2 cellular contexts compared by ENCODE assay signal in the genomic region with DNA sequence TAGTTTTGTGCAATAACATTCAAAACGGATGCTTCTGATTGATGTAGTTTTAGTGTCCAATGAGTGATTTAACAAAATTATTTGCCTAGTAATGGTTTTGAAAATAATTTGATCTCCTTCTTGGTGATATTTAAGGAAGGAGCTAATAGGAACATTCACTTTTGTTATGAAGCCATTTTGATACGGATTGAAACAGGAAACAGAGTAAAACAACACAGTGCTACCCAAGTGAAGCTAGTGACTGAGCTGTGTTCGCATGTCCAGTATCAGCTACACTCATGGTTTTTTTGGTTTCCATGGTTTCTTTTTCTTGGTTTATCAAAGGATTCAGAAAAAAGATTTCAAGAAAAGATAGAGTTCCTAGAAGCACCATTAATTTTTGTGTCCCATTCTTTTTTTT.
A peak's percentile ranks its signal among the peaks of the same experiment; 100 is the strongest.
TF ChIP-seq lines count a peak whose summit lies in the region.

No MANE protein-coding gene starts in this region.

TF ChIP-seq in liver, 16 proteins besides CTCF, POLR2A, EP300 and RAD21:
- TF ChIP-seq RXRA (IDR thresholded peaks at IDR 0.05) (no peak), SP1 (IDR thresholded peaks at IDR 0.05) (no peak), NR2F2 (IDR thresholded peaks at IDR 0.05) (no peak), YY1 (IDR thresholded peaks at IDR 0.05) (peak; percentile 44)
- TF ChIP-seq, protein P1, sequence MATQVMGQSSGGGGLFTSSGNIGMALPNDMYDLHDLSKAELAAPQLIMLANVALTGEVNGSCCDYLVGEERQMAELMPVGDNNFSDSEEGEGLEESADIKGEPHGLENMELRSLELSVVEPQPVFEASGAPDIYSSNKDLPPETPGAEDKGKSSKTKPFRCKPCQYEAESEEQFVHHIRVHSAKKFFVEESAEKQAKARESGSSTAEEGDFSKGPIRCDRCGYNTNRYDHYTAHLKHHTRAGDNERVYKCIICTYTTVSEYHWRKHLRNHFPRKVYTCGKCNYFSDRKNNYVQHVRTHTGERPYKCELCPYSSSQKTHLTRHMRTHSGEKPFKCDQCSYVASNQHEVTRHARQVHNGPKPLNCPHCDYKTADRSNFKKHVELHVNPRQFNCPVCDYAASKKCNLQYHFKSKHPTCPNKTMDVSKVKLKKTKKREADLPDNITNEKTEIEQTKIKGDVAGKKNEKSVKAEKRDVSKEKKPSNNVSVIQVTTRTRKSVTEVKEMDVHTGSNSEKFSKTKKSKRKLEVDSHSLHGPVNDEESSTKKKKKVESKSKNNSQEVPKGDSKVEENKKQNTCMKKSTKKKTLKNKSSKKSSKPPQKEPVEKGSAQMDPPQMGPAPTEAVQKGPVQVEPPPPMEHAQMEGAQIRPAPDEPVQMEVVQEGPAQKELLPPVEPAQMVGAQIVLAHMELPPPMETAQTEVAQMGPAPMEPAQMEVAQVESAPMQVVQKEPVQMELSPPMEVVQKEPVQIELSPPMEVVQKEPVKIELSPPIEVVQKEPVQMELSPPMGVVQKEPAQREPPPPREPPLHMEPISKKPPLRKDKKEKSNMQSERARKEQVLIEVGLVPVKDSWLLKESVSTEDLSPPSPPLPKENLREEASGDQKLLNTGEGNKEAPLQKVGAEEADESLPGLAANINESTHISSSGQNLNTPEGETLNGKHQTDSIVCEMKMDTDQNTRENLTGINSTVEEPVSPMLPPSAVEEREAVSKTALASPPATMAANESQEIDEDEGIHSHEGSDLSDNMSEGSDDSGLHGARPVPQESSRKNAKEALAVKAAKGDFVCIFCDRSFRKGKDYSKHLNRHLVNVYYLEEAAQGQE (IDR thresholded peaks at IDR 0.05), result no peak

TF ChIP-seq in HepG2, 621 proteins besides CTCF, POLR2A, EP300 and RAD21:
- TF ChIP-seq ELF1 (CRISPR knock-in tag; IDR thresholded peaks at IDR 0.05) (no peak), NKX3-1 (CRISPR knock-in tag; IDR thresholded peaks at IDR 0.05) (no peak), NCOA2 (CRISPR knock-in tag; IDR thresholded peaks at IDR 0.05) (no peak), U2AF2 (IDR thresholded peaks at IDR 0.05; ENCODE audit: low read depth, low read length) (no peak), KAT7 (CRISPR knock-in tag; IDR thresholded peaks at IDR 0.05; ENCODE audit: borderline replicate concordance) (no peak), SOX5 (CRISPR knock-in tag; IDR thresholded peaks at IDR 0.05; ENCODE audit: borderline replicate concordance) (no peak), ZNF644 (CRISPR knock-in tag; IDR thresholded peaks at IDR 0.05; ENCODE audit: low read depth) (no peak), KLF16 (CRISPR knock-in tag; IDR thresholded peaks at IDR 0.05) (no peak), ZNF557 (CRISPR knock-in tag; IDR thresholded peaks at IDR 0.05) (no peak), ZNF746 (CRISPR knock-in tag; IDR thresholded peaks at IDR 0.05) (no peak), FOSL2 (CRISPR knock-in tag; IDR thresholded peaks at IDR 0.05) (no peak), ZNF510 (CRISPR knock-in tag; IDR thresholded peaks at IDR 0.05; ENCODE audit: low read depth) (no peak), NAIF1 (CRISPR knock-in tag; IDR thresholded peaks at IDR 0.05; ENCODE audit: borderline replicate concordance) (no peak)
- TF ChIP-seq, protein P2, sequence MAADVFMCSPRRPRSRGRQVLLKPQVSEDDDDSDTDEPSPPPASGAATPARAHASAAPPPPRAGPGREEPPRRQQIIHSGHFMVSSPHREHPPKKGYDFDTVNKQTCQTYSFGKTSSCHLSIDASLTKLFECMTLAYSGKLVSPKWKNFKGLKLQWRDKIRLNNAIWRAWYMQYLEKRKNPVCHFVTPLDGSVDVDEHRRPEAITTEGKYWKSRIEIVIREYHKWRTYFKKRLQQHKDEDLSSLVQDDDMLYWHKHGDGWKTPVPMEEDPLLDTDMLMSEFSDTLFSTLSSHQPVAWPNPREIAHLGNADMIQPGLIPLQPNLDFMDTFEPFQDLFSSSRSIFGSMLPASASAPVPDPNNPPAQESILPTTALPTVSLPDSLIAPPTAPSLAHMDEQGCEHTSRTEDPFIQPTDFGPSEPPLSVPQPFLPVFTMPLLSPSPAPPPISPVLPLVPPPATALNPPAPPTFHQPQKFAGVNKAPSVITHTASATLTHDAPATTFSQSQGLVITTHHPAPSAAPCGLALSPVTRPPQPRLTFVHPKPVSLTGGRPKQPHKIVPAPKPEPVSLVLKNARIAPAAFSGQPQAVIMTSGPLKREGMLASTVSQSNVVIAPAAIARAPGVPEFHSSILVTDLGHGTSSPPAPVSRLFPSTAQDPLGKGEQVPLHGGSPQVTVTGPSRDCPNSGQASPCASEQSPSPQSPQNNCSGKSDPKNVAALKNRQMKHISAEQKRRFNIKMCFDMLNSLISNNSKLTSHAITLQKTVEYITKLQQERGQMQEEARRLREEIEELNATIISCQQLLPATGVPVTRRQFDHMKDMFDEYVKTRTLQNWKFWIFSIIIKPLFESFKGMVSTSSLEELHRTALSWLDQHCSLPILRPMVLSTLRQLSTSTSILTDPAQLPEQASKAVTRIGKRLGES (CRISPR knock-in tag; IDR thresholded peaks at IDR 0.05; ENCODE audit: borderline replicate concordance), result no peak
- TF ChIP-seq, protein P3, sequence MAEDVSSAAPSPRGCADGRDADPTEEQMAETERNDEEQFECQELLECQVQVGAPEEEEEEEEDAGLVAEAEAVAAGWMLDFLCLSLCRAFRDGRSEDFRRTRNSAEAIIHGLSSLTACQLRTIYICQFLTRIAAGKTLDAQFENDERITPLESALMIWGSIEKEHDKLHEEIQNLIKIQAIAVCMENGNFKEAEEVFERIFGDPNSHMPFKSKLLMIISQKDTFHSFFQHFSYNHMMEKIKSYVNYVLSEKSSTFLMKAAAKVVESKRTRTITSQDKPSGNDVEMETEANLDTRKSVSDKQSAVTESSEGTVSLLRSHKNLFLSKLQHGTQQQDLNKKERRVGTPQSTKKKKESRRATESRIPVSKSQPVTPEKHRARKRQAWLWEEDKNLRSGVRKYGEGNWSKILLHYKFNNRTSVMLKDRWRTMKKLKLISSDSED (CRISPR knock-in tag; IDR thresholded peaks at IDR 0.05), result no peak
- TF ChIP-seq, protein P4, sequence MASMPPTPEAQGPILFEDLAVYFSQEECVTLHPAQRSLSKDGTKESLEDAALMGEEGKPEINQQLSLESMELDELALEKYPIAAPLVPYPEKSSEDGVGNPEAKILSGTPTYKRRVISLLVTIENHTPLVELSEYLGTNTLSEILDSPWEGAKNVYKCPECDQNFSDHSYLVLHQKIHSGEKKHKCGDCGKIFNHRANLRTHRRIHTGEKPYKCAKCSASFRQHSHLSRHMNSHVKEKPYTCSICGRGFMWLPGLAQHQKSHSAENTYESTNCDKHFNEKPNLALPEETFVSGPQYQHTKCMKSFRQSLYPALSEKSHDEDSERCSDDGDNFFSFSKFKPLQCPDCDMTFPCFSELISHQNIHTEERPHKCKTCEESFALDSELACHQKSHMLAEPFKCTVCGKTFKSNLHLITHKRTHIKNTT (CRISPR knock-in tag; IDR thresholded peaks at IDR 0.05), result no peak
- TF ChIP-seq, protein P5, sequence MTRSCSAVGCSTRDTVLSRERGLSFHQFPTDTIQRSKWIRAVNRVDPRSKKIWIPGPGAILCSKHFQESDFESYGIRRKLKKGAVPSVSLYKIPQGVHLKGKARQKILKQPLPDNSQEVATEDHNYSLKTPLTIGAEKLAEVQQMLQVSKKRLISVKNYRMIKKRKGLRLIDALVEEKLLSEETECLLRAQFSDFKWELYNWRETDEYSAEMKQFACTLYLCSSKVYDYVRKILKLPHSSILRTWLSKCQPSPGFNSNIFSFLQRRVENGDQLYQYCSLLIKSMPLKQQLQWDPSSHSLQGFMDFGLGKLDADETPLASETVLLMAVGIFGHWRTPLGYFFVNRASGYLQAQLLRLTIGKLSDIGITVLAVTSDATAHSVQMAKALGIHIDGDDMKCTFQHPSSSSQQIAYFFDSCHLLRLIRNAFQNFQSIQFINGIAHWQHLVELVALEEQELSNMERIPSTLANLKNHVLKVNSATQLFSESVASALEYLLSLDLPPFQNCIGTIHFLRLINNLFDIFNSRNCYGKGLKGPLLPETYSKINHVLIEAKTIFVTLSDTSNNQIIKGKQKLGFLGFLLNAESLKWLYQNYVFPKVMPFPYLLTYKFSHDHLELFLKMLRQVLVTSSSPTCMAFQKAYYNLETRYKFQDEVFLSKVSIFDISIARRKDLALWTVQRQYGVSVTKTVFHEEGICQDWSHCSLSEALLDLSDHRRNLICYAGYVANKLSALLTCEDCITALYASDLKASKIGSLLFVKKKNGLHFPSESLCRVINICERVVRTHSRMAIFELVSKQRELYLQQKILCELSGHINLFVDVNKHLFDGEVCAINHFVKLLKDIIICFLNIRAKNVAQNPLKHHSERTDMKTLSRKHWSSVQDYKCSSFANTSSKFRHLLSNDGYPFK (CRISPR knock-in tag; IDR thresholded peaks at IDR 0.05; ENCODE audit: borderline replicate concordance), result no peak
- TF ChIP-seq, protein P6, sequence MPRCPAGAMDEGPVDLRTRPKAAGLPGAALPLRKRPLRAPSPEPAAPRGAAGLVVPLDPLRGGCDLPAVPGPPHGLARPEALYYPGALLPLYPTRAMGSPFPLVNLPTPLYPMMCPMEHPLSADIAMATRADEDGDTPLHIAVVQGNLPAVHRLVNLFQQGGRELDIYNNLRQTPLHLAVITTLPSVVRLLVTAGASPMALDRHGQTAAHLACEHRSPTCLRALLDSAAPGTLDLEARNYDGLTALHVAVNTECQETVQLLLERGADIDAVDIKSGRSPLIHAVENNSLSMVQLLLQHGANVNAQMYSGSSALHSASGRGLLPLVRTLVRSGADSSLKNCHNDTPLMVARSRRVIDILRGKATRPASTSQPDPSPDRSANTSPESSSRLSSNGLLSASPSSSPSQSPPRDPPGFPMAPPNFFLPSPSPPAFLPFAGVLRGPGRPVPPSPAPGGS (CRISPR knock-in tag; IDR thresholded peaks at IDR 0.05), result no peak
